Comparison of ENCODE assay signal across 25 cellular contexts in the genomic region with DNA sequence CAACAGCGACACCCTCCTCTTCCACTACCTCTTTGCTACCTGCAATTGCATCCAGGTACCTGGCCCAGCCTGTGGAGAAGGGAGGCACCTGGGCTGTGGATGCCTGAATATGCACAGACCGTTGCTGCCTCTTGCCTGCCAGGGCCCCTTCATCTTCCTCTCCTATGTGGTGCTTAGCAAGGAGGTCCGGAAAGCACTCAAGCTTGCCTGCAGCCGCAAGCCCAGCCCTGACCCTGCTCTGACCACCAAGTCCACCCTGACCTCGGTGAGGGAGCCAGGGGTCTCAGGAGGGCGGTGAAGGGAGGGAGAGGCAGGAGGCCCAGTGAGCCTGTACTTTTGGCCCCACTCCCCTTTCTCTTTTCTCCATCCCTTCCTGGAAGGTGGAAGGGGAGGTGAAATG. TPM values are rescaled to one million over a fixed set of nuclear protein-coding genes. Genes with fewer than 3 reads are reported as not detected.
"Had no signal": no experiment of that assay in that cellular context is flagged by ENCODE, and none has a peak within 500 bp of the region (broad histone marks: within the 10 kb centered on the region; RNA-seq: fewer than 3 reads in every experiment).

No MANE protein-coding gene starts in this region.

- H3K36me3 ChIP-seq: gastrocnemius medialis, neutrophil, pancreas, upper lobe of left lung had no signal

- H3K9me3 Mint-ChIP-seq: activated naive CD4-positive, alpha-beta T cell treated with anti-CD3 and anti-CD28 coated beads, Interleukin-2, amount 50 U/mL, for 72 hours; activated T-cell treated with anti-CD3 and anti-CD28 coated beads, Interleukin-2, amount 50 U/mL, for 24 hours; activated T-helper 17 cell treated with anti-CD3 and anti-CD28 coated beads, Interleukin-2, amount 50 U/mL, for 72 hours; effector memory CD8-positive, alpha-beta T cell; naive thymus-derived CD8-positive, alpha-beta T cell; stimulated activated naive CD8-positive, alpha-beta T cell treated with anti-CD3 and anti-CD28 coated beads, Interleukin-15, amount 100 ng/mL, for 72 hours had no signal

- H3K9me3 ChIP-seq: esophagus squamous epithelium, gastrocnemius medialis, neutrophil, pancreas, suprapubic skin, upper lobe of left lung had no signal

- H3K27me3 ChIP-seq: esophagus squamous epithelium, gastrocnemius medialis, pancreas, suprapubic skin, upper lobe of left lung had no signal

- H3K27ac ChIP-seq: esophagus squamous epithelium, neutrophil, pancreas, suprapubic skin, upper lobe of left lung had no signal

- H3K4me3 Mint-ChIP-seq: activated T-cell treated with anti-CD3 and anti-CD28 coated beads, Interleukin-2, amount 50 U/mL, for 24 hours; activated T-helper 17 cell treated with anti-CD3 and anti-CD28 coated beads, Interleukin-2, amount 50 U/mL, for 72 hours; brain; effector memory CD8-positive, alpha-beta T cell; naive thymus-derived CD8-positive, alpha-beta T cell; stimulated activated naive CD8-positive, alpha-beta T cell treated with anti-CD3 and anti-CD28 coated beads, Interleukin-15, amount 100 ng/mL, for 72 hours had no signal

- H3K4me1 Mint-ChIP-seq: activated T-helper 17 cell treated with anti-CD3 and anti-CD28 coated beads, Interleukin-2, amount 50 U/mL, for 72 hours; stimulated activated naive CD8-positive, alpha-beta T cell treated with anti-CD3 and anti-CD28 coated beads, Interleukin-15, amount 100 ng/mL, for 72 hours had no signal

- H3K27me3 Mint-ChIP-seq: activated T-cell treated with anti-CD3 and anti-CD28 coated beads, Interleukin-2, amount 50 U/mL, for 24 hours; activated T-helper 17 cell treated with anti-CD3 and anti-CD28 coated beads, Interleukin-2, amount 50 U/mL, for 72 hours; brain; effector memory CD8-positive, alpha-beta T cell; naive thymus-derived CD8-positive, alpha-beta T cell; stimulated activated naive CD8-positive, alpha-beta T cell treated with anti-CD3 and anti-CD28 coated beads, Interleukin-15, amount 100 ng/mL, for 72 hours had no signal

- H3K27ac Mint-ChIP-seq: activated T-cell treated with anti-CD3 and anti-CD28 coated beads, Interleukin-2, amount 50 U/mL, for 24 hours; activated T-helper 17 cell treated with anti-CD3 and anti-CD28 coated beads, Interleukin-2, amount 50 U/mL, for 72 hours; stimulated activated naive CD8-positive, alpha-beta T cell treated with anti-CD3 and anti-CD28 coated beads, Interleukin-15, amount 100 ng/mL, for 72 hours had no signal

- H3K4me3 ChIP-seq: esophagus squamous epithelium, gastrocnemius medialis, lung, pancreas, suprapubic skin, upper lobe of left lung had no signal

- H3K36me3 Mint-ChIP-seq: activated naive CD4-positive, alpha-beta T cell treated with anti-CD3 and anti-CD28 coated beads, Interleukin-2, amount 50 U/mL, for 72 hours had no signal

- DNase-seq: activated CD8-positive, alpha-beta memory T cell treated with anti-CD3 and anti-CD28 coated beads for 24 hours; activated CD8-positive, alpha-beta memory T cell treated with anti-CD3 and anti-CD28 coated beads, Interleukin-2, amount 50 U/mL, for 4 hours; activated T-cell treated with anti-CD3 and anti-CD28 coated beads, Interleukin-2, amount 50 U/mL, for 24 hours; effector memory CD8-positive, alpha-beta T cell; esophagus squamous epithelium; gastrocnemius medialis; islet precursor cell; right cardiac atrium; stimulated activated CD4-positive, alpha-beta T cell treated with anti-CD3 and anti-CD28 coated beads, Interleukin-1b, Interleukin-23, amount 100 ng/mL, for 48 hours; stimulated activated naive CD8-positive, alpha-beta T cell treated with anti-CD3 and anti-CD28 coated beads, Interleukin-15, amount 100 ng/mL, for 72 hours; T-helper 1 cell; T-helper 9 cell had no signal

- ATAC-seq: activated naive CD4-positive, alpha-beta T cell treated with anti-CD3 and anti-CD28 coated beads, Interleukin-2, amount 50 U/mL, for 72 hours; activated T-helper 17 cell treated with anti-CD3 and anti-CD28 coated beads, Interleukin-2, amount 50 U/mL, for 72 hours; effector memory CD8-positive, alpha-beta T cell; gastrocnemius medialis; left colon; naive thymus-derived CD8-positive, alpha-beta T cell; pancreas; right cardiac atrium; stimulated activated naive CD8-positive, alpha-beta T cell treated with anti-CD3 and anti-CD28 coated beads, Interleukin-15, amount 100 ng/mL, for 72 hours had no signal

RNA-seq across cellular contexts. Expression of a gene that starts 35.4 kb away (rescaled TPM):
- total RNA-seq: activated naive CD4-positive, alpha-beta T cell treated with anti-CD3 and anti-CD28 coated beads, Interleukin-2, amount 50 U/mL, for 72 hours; activated T-helper 17 cell treated with anti-CD3 and anti-CD28 coated beads, Interleukin-2, amount 50 U/mL, for 72 hours; aorta; dermis microvascular lymphatic vessel endothelial cell; esophagus squamous epithelium; left colon; naive thymus-derived CD8-positive, alpha-beta T cell; pulmonary artery endothelial cell; suprapubic skin had no signal
